In genomic region chr9:136950656-136951030, GRCh38 we compare ENCODE assay signal across 8 cellular contexts. TPM values are rescaled to one million over a fixed set of nuclear protein-coding genes. Genes with fewer than 3 reads are reported as not detected.
DNase-seq lines count a peak whose midpoint lies in the region; ATAC-seq lines count a peak whose summit lies in the region.

No MANE protein-coding gene starts in this region.

- H3K36me3 ChIP-seq in HAP-1 (replicated peaks) (no peaks in the 10 kb centered on the region), skeletal muscle tissue (ENCODE audit: control insufficient read depth in 3 of 3, insufficient read depth in 3 of 3, low read length in 3 of 3) (no peaks in the 10 kb centered on the region)

- H3K9me3 ChIP-seq in HAP-1 (no peaks in the 10 kb centered on the region), right cardiac atrium (ENCODE audit: control insufficient read depth, low read length) (no peaks in the 10 kb centered on the region), skeletal muscle tissue (ENCODE audit: control insufficient read depth in 3 of 3, low read length in 3 of 3) (no peaks in the 10 kb centered on the region)

- H3K27ac ChIP-seq in right cardiac atrium (ENCODE audit: low read length) (peak overlapping the region; percentile 56), skeletal muscle tissue (ENCODE audit: low read depth, low read length) (peak overlapping the region; percentile 71)

- peak; percentile 1 to 23 for ATAC-seq in right cardiac atrium
- no peak for ATAC-seq in GM21723 (IDR thresholded peaks at IDR 0.05; ENCODE audit: unreplicated experiment)

- intact Hi-C loops in activated CD4-positive, alpha-beta memory T cell treated with anti-CD3 and anti-CD28 coated beads for 36 hours (cut with micrococcal nuclease): no loop called here
- intact Hi-C loops in right cardiac atrium (cut with DNase I): loop anchor here in 1 of 4 donors (5.0 kb wide), 1 partner anchor 77 kb away; the partner anchor contains the start of gene ABCA2

- H3K9me3 Mint-ChIP-seq in activated CD4-positive, alpha-beta memory T cell treated with anti-CD3 and anti-CD28 coated beads for 36 hours: no peaks in the 10 kb centered on the region

- no peak overlapping the region for H3K27ac Mint-ChIP-seq in activated CD4-positive, alpha-beta memory T cell treated with anti-CD3 and anti-CD28 coated beads for 36 hours

- no peaks in the 10 kb centered on the region for H3K36me3 Mint-ChIP-seq in activated CD4-positive, alpha-beta memory T cell treated with anti-CD3 and anti-CD28 coated beads for 36 hours

- WGBS in right cardiac atrium: 32% methylated on average over 7 of the region's 7 CpGs

- H3K4me3 Mint-ChIP-seq in activated CD4-positive, alpha-beta memory T cell treated with anti-CD3 and anti-CD28 coated beads for 36 hours: peak overlapping the region; percentile 78

- H3K4me1 ChIP-seq in HAP-1 (peaks cover 22% of the 10 kb centered on the region), right cardiac atrium (ENCODE audit: control insufficient read depth, insufficient read depth, low read length) (no peaks in the 10 kb centered on the region), skeletal muscle tissue (ENCODE audit: control insufficient read depth in 3 of 3, insufficient read depth in 3 of 3, low read length in 3 of 3) (peaks cover 15 to 34% (median 30%) of the 10 kb centered on the region in 3 donors)

- no peaks in the 10 kb centered on the region for H3K4me1 Mint-ChIP-seq in activated CD4-positive, alpha-beta memory T cell treated with anti-CD3 and anti-CD28 coated beads for 36 hours (ENCODE audit: low read depth)

- CTCF ChIA-PET in activated CD4-positive, alpha-beta memory T cell treated with anti-CD3 and anti-CD28 coated beads for 36 hours (lab: Charles Lee): no interaction called here

- H3K9ac ChIP-seq in skeletal muscle tissue (ENCODE audit: low read depth in 1 of 3, low read length in 3 of 3): peak overlapping the region; percentile 87 to 97 (median 92)

- POLR2A ChIA-PET in activated CD4-positive, alpha-beta memory T cell treated with anti-CD3 and anti-CD28 coated beads for 36 hours (lab: Charles Lee): no interaction called here

- DNase-seq in HAP-1 (ENCODE audit: low spot score in 2 of 2) (no peak), right cardiac atrium (peak in 2 of 3 donors; percentile 69 to 75), NCI-H1930 (lab: John Stamatoyannopoulos, UW) (no peak), NCI-H2107 (lab: John Stamatoyannopoulos, UW) (no peak), foreskin melanocyte (no peak)
- DNase-seq in activated CD4-positive, alpha-beta memory T cell treated with anti-CD3 and anti-CD28 coated beads for 36 hours: no peak

- in situ Hi-C loops in HAP-1 (cut with MboI; ENCODE audit: low sequenced_read_pairs): no loop called here

- no peaks in the 10 kb centered on the region for H3K27me3 Mint-ChIP-seq in activated CD4-positive, alpha-beta memory T cell treated with anti-CD3 and anti-CD28 coated beads for 36 hours

- H3K4me3 ChIP-seq in HAP-1 (peak overlapping the region; percentile 54), right cardiac atrium (ENCODE audit: low read length) (no peak overlapping the region), skeletal muscle tissue (ENCODE audit: low read length in 3 of 3) (peak overlapping the region; percentile 69 to 87 (median 85))

- no peaks in the 10 kb centered on the region for H3K27me3 ChIP-seq in HAP-1 (ENCODE audit: low read depth)
- H3K27me3 ChIP-seq in right cardiac atrium (ENCODE audit: control insufficient read depth, insufficient read depth): no peaks in the 10 kb centered on the region
- no peaks in the 10 kb centered on the region for H3K27me3 ChIP-seq in skeletal muscle tissue (ENCODE audit: control insufficient read depth in 3 of 3, insufficient read depth in 3 of 3, low read length in 3 of 3)

RNA-seq across cellular contexts. Expression of gene LCN12, which starts 1.4 kb away (rescaled TPM):
- total RNA-seq in activated CD4-positive, alpha-beta memory T cell treated with anti-CD3 and anti-CD28 coated beads for 36 hours: 1 to 10 TPM; 1.6 to 2.1 TPM
- 10 to 100 TPM in 3 of 4 donors, 1 to 10 TPM in 1; 9.8 to 21.2 (median 13.1) TPM for total RNA-seq in right cardiac atrium
- polyA plus RNA-seq in right cardiac atrium: 7.0 TPM
- total RNA-seq in skeletal muscle tissue: not detected

RNA-seq across cellular contexts. Expression of gene C8G, which starts 5.6 kb away (rescaled TPM):
- total RNA-seq in activated CD4-positive, alpha-beta memory T cell treated with anti-CD3 and anti-CD28 coated beads for 36 hours: under 1 TPM; 0.90 to 0.94 TPM
- total RNA-seq in right cardiac atrium: 1 to 10 TPM; 1.0 to 1.8 (median 1.4) TPM
- 1.4 TPM for polyA plus RNA-seq in right cardiac atrium
- not detected for total RNA-seq in skeletal muscle tissue

RNA-seq across cellular contexts. Expression of gene FBXW5, which starts 6.1 kb away (rescaled TPM):
- total RNA-seq in activated CD4-positive, alpha-beta memory T cell treated with anti-CD3 and anti-CD28 coated beads for 36 hours: 10 to 100 TPM; 66.8 to 69.4 TPM
- 100 to 1,000 TPM; 108 to 139 (median 120) TPM for total RNA-seq in right cardiac atrium
- 150 TPM for polyA plus RNA-seq in right cardiac atrium
- 45.4 TPM for total RNA-seq in skeletal muscle tissue

RNA-seq across cellular contexts. Expression of gene PTGDS, which starts 26.7 kb away (rescaled TPM):
- total RNA-seq in activated CD4-positive, alpha-beta memory T cell treated with anti-CD3 and anti-CD28 coated beads for 36 hours: not detected
- total RNA-seq in right cardiac atrium: 1,000 to 10,000 TPM; 3,127 to 5,556 (median 4,402) TPM
- 6,981 TPM for polyA plus RNA-seq in right cardiac atrium
- 4.2 TPM for total RNA-seq in skeletal muscle tissue

RNA-seq across cellular contexts. Expression of gene LCNL1, which starts 32.1 kb away (rescaled TPM):
- total RNA-seq in activated CD4-positive, alpha-beta memory T cell treated with anti-CD3 and anti-CD28 coated beads for 36 hours: not detected
- total RNA-seq in right cardiac atrium: 10 to 100 TPM in 2 of 4 donors, 1 to 10 TPM in 2; 4.3 to 16.7 (median 9.7) TPM
- 2.4 TPM for polyA plus RNA-seq in right cardiac atrium
- total RNA-seq in skeletal muscle tissue: under 0.01 TPM

Comparison
In these comparisons a context has a peak if more than half of its experiments do, and no peak if none do; other contexts are left out.
1. DNase-seq: peak in right cardiac atrium (2 of 3); none in HAP-1 (0 of 2), activated CD4-positive, alpha-beta memory T cell treated with anti-CD3 and anti-CD28 coated beads for 36 hours (single experiment), NCI-H1930 (0 of 2), NCI-H2107 (single experiment) and foreskin melanocyte (single experiment).